14 cellular contexts compared by ENCODE assay signal in the genomic region with DNA sequence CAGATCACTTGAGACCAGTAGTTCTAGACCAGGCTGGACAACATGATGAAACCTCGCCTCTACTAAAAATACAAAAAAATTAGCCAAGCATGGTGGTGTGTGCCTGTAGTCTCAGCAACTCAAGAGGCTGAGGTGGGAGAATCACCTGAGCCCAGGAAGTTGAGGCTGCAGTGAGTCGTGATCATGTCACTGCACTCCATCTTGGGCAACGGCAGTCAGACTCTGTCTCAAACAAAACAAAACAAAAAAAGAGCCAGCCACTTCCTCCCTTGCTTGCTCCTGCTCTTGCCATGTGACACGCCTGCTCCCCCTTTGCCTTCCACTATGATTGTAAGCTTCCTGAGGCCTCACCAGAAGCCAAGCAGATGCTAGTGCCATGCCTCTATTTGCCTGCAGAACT. TPM values are rescaled to one million over a fixed set of nuclear protein-coding genes. Genes with fewer than 3 reads are reported as not detected.
"Had no signal": no experiment of that assay in that cellular context is flagged by ENCODE, and none has a peak within 500 bp of the region (broad histone marks: within the 10 kb centered on the region; RNA-seq: fewer than 3 reads in every experiment).

No MANE protein-coding gene starts in this region.

RNA-seq across cellular contexts. Expression of a gene that starts 19.1 kb away (rescaled TPM):
- total RNA-seq: activated CD4-positive, alpha-beta memory T cell treated with anti-CD3 and anti-CD28 coated beads, Interleukin-2, amount 10 ng/mL, durations not matched to agents 7 days and 5 days; activated CD4-positive, alpha-beta T cell treated with anti-CD3 and anti-CD28 coated beads, Interleukin-2, amount 10 ng/mL, durations not matched to agents 7 days and 5 days; activated CD8-positive, alpha-beta memory T cell treated with anti-CD3 and anti-CD28 coated beads, Interleukin-2, amount 10 ng/mL, durations not matched to agents 7 days and 5 days; activated CD8-positive, alpha-beta T cell treated with anti-CD3 and anti-CD28 coated beads, Interleukin-2, amount 10 ng/mL, durations not matched to agents 7 days and 5 days; activated naive CD8-positive, alpha-beta T cell treated with anti-CD3 and anti-CD28 coated beads, Interleukin-2, amount 10 ng/mL, durations not matched to agents 7 days and 5 days; activated T-helper 2 cell treated with anti-CD3 and anti-CD28 coated beads, Interferon-gamma antibody, Interleukin-2, Interleukin-4, amounts not matched to agents 10 μg/mL and 5 μg/mL and 100 μg/mL, durations not matched to agents 14 hours and 24 hours and 36 hours; ascending aorta; cardiac septum; cerebellum; T-cell; T-helper 1 cell treated with Interleukin-12 subunit alpha and Interleukin-12 subunit beta and Interleukin-4 antibody, amounts not matched to agents 30 ng/mL and 1 ng/mL, for 36 hours; T-helper 17 cell; T-helper 2 cell treated with Interferon-gamma antibody and Interleukin-4, amounts not matched to agents 100 ng/mL and 5 ng/mL, for 36 hours had no signal
- polyA plus RNA-seq: adipose tissue had no signal
